In genomic region chr1:42035205-42035829, GRCh38 we compare ENCODE assay signal across 8 cellular contexts.
A peak's percentile ranks its signal among the peaks of the same experiment; 100 is the strongest.
DNase-seq lines count a peak whose midpoint lies in the region; ATAC-seq and TF ChIP-seq lines count a peak whose summit lies in the region.

No MANE protein-coding gene starts in this region.

- intact Hi-C loops in Panc1 (cut with micrococcal nuclease; ENCODE audit: unreplicated experiment): no loop called here

- CTCF ChIA-PET in Panc1 (lab: Charles Lee): interaction anchor here (0.6 to 0.7 kb wide), 4 partner anchors 57 to 223 kb away, joined by 3 to 8 read pairs (median 6); no protein-coding TSS in a partner anchor

- ATAC-seq in GM21526 (IDR thresholded peaks at IDR 0.05; ENCODE audit: low FRiP score, unreplicated experiment): peak; percentile 69
- ATAC-seq in Panc1: peak; percentile 89

- H3K9me3 ChIP-seq in Panc1 (ENCODE audit: control insufficient read depth, insufficient read depth, low read depth, low read length) (no peaks in the 10 kb centered on the region), skeletal muscle tissue (ENCODE audit: control insufficient read depth in 3 of 3, low read length in 3 of 3) (no peaks in the 10 kb centered on the region)

- TF ChIP-seq CTCF in Panc1 (IDR thresholded peaks at IDR 0.05): peak; percentile 86
- TF ChIP-seq CTCF in brain microvascular endothelial cell (IDR thresholded peaks at IDR 0.05; ENCODE audit: low read depth, low read length, missing control alignments): peak; percentile 32

- in situ Hi-C loops in Panc1 (cut with HindIII; ENCODE audit: low pct_unique_long_range_greater_than_20kb, low sequenced_read_pairs): no loop called here
- in situ Hi-C loops in brain microvascular endothelial cell (cut with HindIII; ENCODE audit: low pct_ligation_motif_present, low sequenced_read_pairs): no loop called here

- POLR2A ChIA-PET in Panc1 (lab: Charles Lee): interaction anchor here (0.6 kb wide), 2 partner anchors 732 to 1556 kb away, joined by 6 to 11 read pairs; partner anchors contain the start of gene C1orf50

- BruUV-seq in Panc1 (replicated peaks; lab: Mats Ljungman, UMichigan): no TSS peak

- DNase-seq in NCI-H1436 (lab: John Stamatoyannopoulos, UW) (peak; percentile 80), NCI-H1436 treated with DMSO at 0.1 percent for 48 hours (lab: John Stamatoyannopoulos, UW) (no peak), HT1080 (ENCODE audit: low read depth) (peak; percentile 59), Panc1 (ENCODE audit: low read depth, low spot score) (no peak), brain microvascular endothelial cell (peak; percentile 34), iPS-NIHi7 (ENCODE audit: extremely low spot score) (peak; percentile 89)

- H3K4me3 ChIP-seq in Panc1 (ENCODE audit: low read depth in 2 of 2, low read length in 2 of 2): peak overlapping the region; percentile 78 to 84
- peak overlapping the region; percentile 82 for H3K4me3 ChIP-seq in brain microvascular endothelial cell (ENCODE audit: low read depth, low read length)
- H3K4me3 ChIP-seq in skeletal muscle tissue (ENCODE audit: low read length in 3 of 3): peak overlapping the region; percentile 79 to 88 (median 82)

- H3K9ac ChIP-seq in skeletal muscle tissue (ENCODE audit: low read depth in 1 of 3, low read length in 3 of 3): peak overlapping the region; percentile 34 to 83 (median 72)

- H3K36me3 ChIP-seq in Panc1 (ENCODE audit: control insufficient read depth, insufficient read depth, low read length): no peaks in the 10 kb centered on the region
- H3K36me3 ChIP-seq in brain microvascular endothelial cell (replicated peaks): no peaks in the 10 kb centered on the region
- H3K36me3 ChIP-seq in skeletal muscle tissue (ENCODE audit: control insufficient read depth in 3 of 3, insufficient read depth in 3 of 3, low read length in 3 of 3): no peaks in the 10 kb centered on the region

- H3K4me1 ChIP-seq in Panc1 (ENCODE audit: control insufficient read depth, insufficient read depth, low read length) (peaks cover 10% of the 10 kb centered on the region), skeletal muscle tissue (ENCODE audit: control insufficient read depth in 3 of 3, insufficient read depth in 3 of 3, low read length in 3 of 3) (peaks cover 8 to 13% (median 9%) of the 10 kb centered on the region in 3 donors)

- H3K27me3 ChIP-seq in Panc1 (ENCODE audit: control insufficient read depth, insufficient read depth, low read length): peaks cover 8% of the 10 kb centered on the region
- H3K27me3 ChIP-seq in brain microvascular endothelial cell (replicated peaks): no peaks in the 10 kb centered on the region
- H3K27me3 ChIP-seq in skeletal muscle tissue (ENCODE audit: control insufficient read depth in 3 of 3, insufficient read depth in 3 of 3, low read length in 3 of 3): no peaks in the 10 kb centered on the region

- peak overlapping the region; percentile 76 for H3K27ac ChIP-seq in Panc1 (ENCODE audit: low read length)
- peak overlapping the region; percentile 78 for H3K27ac ChIP-seq in brain microvascular endothelial cell
- peak overlapping the region; percentile 60 for H3K27ac ChIP-seq in skeletal muscle tissue (ENCODE audit: low read depth, low read length)

Comparison
In these comparisons a context has a peak if more than half of its experiments do, and no peak if none do; other contexts are left out.
1. DNase-seq: peak in NCI-H1436 (single experiment), HT1080 (single experiment), brain microvascular endothelial cell (single experiment) and iPS-NIHi7 (single experiment); none in NCI-H1436 treated with DMSO at 0.1 percent for 48 hours (single experiment) and Panc1 (single experiment).
2. Peak in every context shown above with its lines, with median percentiles within 50 percentile points of each other: H3K27ac ChIP-seq and H3K4me3 ChIP-seq.